ENCODE assay signal across 17 cellular contexts in genomic region chr15:52635908-52636307, GRCh38. TPM values are rescaled to one million over a fixed set of nuclear protein-coding genes. Genes with fewer than 3 reads are reported as not detected.
DNase-seq lines count a peak whose midpoint lies in the region; ATAC-seq, FAIRE-seq and TF ChIP-seq lines count a peak whose summit lies in the region.
"Had no signal": no experiment of that assay in that cellular context is flagged by ENCODE, and none has a peak within 500 bp of the region (broad histone marks: within the 10 kb centered on the region; RNA-seq: fewer than 3 reads in every experiment).

No MANE protein-coding gene starts in this region.

- dilution Hi-C loops in IMR-90 (cut with HindIII; ENCODE audit: low sequenced_read_pairs, unreplicated experiment): no loop called here

- in situ Hi-C loops in IMR-90 (cut with MboI; ENCODE audit: low sequenced_read_pairs): no loop called here

- intact Hi-C loops in IMR-90 (cut with micrococcal nuclease) (no loop called here), kidney (cut with DNase I) (no loop called here), spleen (cut with DNase I; ENCODE audit: low total_unique reads) (no loop called here)

- H3K27ac ChIP-seq in IMR-90 (ENCODE audit: insufficient read depth, low read length): no peak overlapping the region
- H3K27ac ChIP-seq in kidney (ENCODE audit: low read depth in 2 of 2, low read length in 2 of 2): no peak overlapping the region
- H3K27ac ChIP-seq in substantia nigra (ENCODE audit: low read depth, low read length, poor library complexity, severe bottlenecking): no peak overlapping the region
- H3K27ac ChIP-seq in spleen: no peak overlapping the region
- H3K27ac ChIP-seq: C4-2B had no signal

- no peak overlapping the region for H2BK15ac ChIP-seq in IMR-90 (ENCODE audit: low read depth, low read length)

- peaks cover 5% of the 10 kb centered on the region; the same call in 1 of the 2 replicates for H3K9me1 ChIP-seq in IMR-90 (ENCODE audit: insufficient read depth, low read length)

- H3K4ac ChIP-seq in IMR-90 (ENCODE audit: low read depth, low read length): no peak overlapping the region

- H3K56ac ChIP-seq in IMR-90 (ENCODE audit: extremely low read depth, insufficient read depth, low read length): no peak overlapping the region

- H2BK120ac ChIP-seq in IMR-90 (ENCODE audit: low read depth, low read length): no peak overlapping the region

- H4K20me1 ChIP-seq in IMR-90 (ENCODE audit: insufficient read depth, low read length): no peaks in the 10 kb centered on the region

- no peak overlapping the region for H3K9ac ChIP-seq in IMR-90 (ENCODE audit: low read depth, low read length)
- H3K9ac ChIP-seq in kidney (ENCODE audit: low read length in 2 of 2): no peak overlapping the region

- H3K4me2 ChIP-seq in IMR-90 (ENCODE audit: low read depth, low read length): peak overlapping the region; percentile 54; the same call in 1 of the 2 replicates

- 0 out of 2 replicates have a peak overlapping the region, but pooled peaks have one; percentile 39 for H2BK20ac ChIP-seq in IMR-90 (ENCODE audit: low read depth, low read length)

- no peak overlapping the region for H2AK5ac ChIP-seq in IMR-90 (ENCODE audit: low read depth, low read length)

- H3K9me3 ChIP-seq in IMR-90 (ENCODE audit: control insufficient read depth, insufficient read depth, low read length): no peaks in the 10 kb centered on the region
- no peaks in the 10 kb centered on the region for H3K9me3 ChIP-seq in kidney (ENCODE audit: control insufficient read depth in 1 of 2, low read length in 2 of 2)
- no peaks in the 10 kb centered on the region for H3K9me3 ChIP-seq in spleen
- H3K9me3 ChIP-seq: Caco-2 had no signal

- H3K4me3 ChIP-seq in IMR-90 (ENCODE audit: insufficient read depth, low read depth, low read length) (no peak overlapping the region), kidney (ENCODE audit: low read length in 2 of 2) (no peak overlapping the region), spleen (no peak overlapping the region)
- H3K4me3 ChIP-seq: GM12878 had no signal

- no peak overlapping the region for H2AK9ac ChIP-seq in IMR-90 (replicated peaks; ENCODE audit: low read depth, low read length, poor library complexity)

- POLR2A ChIA-PET in IMR-90 (lab: Charles Lee; ENCODE audit: unreplicated experiment): interaction anchor here (0.5 kb wide), 1 partner anchor 396 kb away, joined by 4 read pairs; no protein-coding TSS in a partner anchor

- TF ChIP-seq POLR2A in IMR-90 (IDR thresholded peaks at IDR 0.05; ENCODE audit: low read depth, low read length) (no peak), spleen (IDR thresholded peaks at IDR 0.05) (no peak)

- CTCF ChIA-PET in IMR-90 (lab: Yijun Ruan, JAX): no interaction called here

- H3K14ac ChIP-seq in IMR-90 (replicated peaks; ENCODE audit: low read depth, low read length): 0 out of 2 replicates have a peak overlapping the region, but pooled peaks have one; percentile 13

- H4K5ac ChIP-seq in IMR-90 (ENCODE audit: low read depth, low read length): no peak overlapping the region

- FAIRE-seq in colon (lab: Jason Lieb, UNC) (peak; percentile 96), kidney (lab: Jason Lieb, UNC) (peak; percentile 97)
- FAIRE-seq: D721Med, GM12878, H1 had no signal

- H3K27me3 ChIP-seq in IMR-90 (ENCODE audit: control insufficient read depth, insufficient read depth, low read length): no peaks in the 10 kb centered on the region
- no peaks in the 10 kb centered on the region for H3K27me3 ChIP-seq in spleen (replicated peaks in 1 of 7)

- ATAC-seq in IMR-90 (ENCODE audit: low read depth) (no peak), HG03108 (IDR thresholded peaks at IDR 0.05; ENCODE audit: unreplicated experiment) (no peak)
- ATAC-seq: GM12878 had no signal

- no TSS peak for BruUV-seq in IMR-90 (replicated peaks; lab: Mats Ljungman, UMichigan)

- no peak overlapping the region for H4K91ac ChIP-seq in IMR-90 (ENCODE audit: insufficient read depth, low read depth, low read length)

- H3K23ac ChIP-seq in IMR-90 (ENCODE audit: low read depth, low read length): peak overlapping the region; percentile 29; the same call in 1 of the 2 replicates

- H3K36me3 ChIP-seq in IMR-90 (ENCODE audit: control insufficient read depth, insufficient read depth, low read length): peaks cover 5% of the 10 kb centered on the region; the same call in 1 of the 2 replicates
- peaks cover 0 to 6% of the 10 kb centered on the region in 2 donors for H3K36me3 ChIP-seq in kidney (ENCODE audit: control insufficient read depth in 1 of 2, insufficient read depth in 2 of 2, low read length in 2 of 2)
- H3K36me3 ChIP-seq in spleen: peaks cover 0 to 94% (median 36%) of the 10 kb centered on the region in 6 donors

- peaks cover 3 to 6% of the 10 kb centered on the region in 2 experiments; a peak in 3 of 4 replicates for H3K79me1 ChIP-seq in IMR-90 (ENCODE audit: low read depth in 1 of 2, low read length in 2 of 2)

- no peak overlapping the region for H2BK5ac ChIP-seq in IMR-90 (ENCODE audit: low read depth, low read length, poor library complexity, severe bottlenecking)

- H3K4me1 ChIP-seq in IMR-90 (ENCODE audit: control insufficient read depth, insufficient read depth, low read length) (peaks cover 5% of the 10 kb centered on the region; the same call in 1 of the 2 replicates), kidney (ENCODE audit: control insufficient read depth in 1 of 2, insufficient read depth in 1 of 2, low read depth in 1 of 2, low read length in 2 of 2) (no peaks in the 10 kb centered on the region), spleen (no peaks in the 10 kb centered on the region)
- H3K4me1 ChIP-seq: Caco-2 had no signal

- no peak for TF ChIP-seq RAD21 in IMR-90 (IDR thresholded peaks at IDR 0.05; ENCODE audit: low read length)

- H2AFZ ChIP-seq in IMR-90 (replicated peaks; ENCODE audit: low read length, poor library complexity): no peak overlapping the region

- DNase-seq in IMR-90 (no peak), kidney (no peak), substantia nigra (lab: John Stamatoyannopoulos, UW) (no peak), spleen (no peak)
- DNase-seq: ACHN; AML-193; Caco-2; CD4-positive, alpha-beta T cell; DMS153; DMS79; H9 had no signal

- TF ChIP-seq CTCF in IMR-90 (conservative IDR thresholded peaks at IDR 0.05; ENCODE audit: low read depth, low read length): no peak
- no peak for TF ChIP-seq CTCF in kidney (IDR thresholded peaks at IDR 0.05; ENCODE audit: borderline replicate concordance, extremely low read depth, insufficient read depth)
- TF ChIP-seq CTCF in spleen (IDR thresholded peaks at IDR 0.05 in 8 of 11, conservative IDR thresholded peaks at IDR 0.05 in 3 of 11): no peak

- WGBS in IMR-90 (ENCODE audit: extremely low coverage in 2 of 2, insufficient read length in 1 of 2), 2 experiments: no CpG with 5 or more reads among the region's 1 CpG
- 93 to 100% (median 95%) methylated on average over 1 of the region's 1 CpG for WGBS in spleen, 5 donors

- peak overlapping the region; percentile 61; the same call in 1 of the 2 replicates for H3K18ac ChIP-seq in IMR-90 (ENCODE audit: low read depth, low read length)

- H4K8ac ChIP-seq in IMR-90 (ENCODE audit: low read depth in 2 of 2, low read length in 2 of 2): no peak overlapping the region

TF ChIP-seq in IMR-90, 13 proteins besides CTCF, POLR2A, EP300 and RAD21:
- TF ChIP-seq MAZ (IDR thresholded peaks at IDR 0.05; ENCODE audit: borderline replicate concordance, low read depth, low read length) (no peak), CEBPB (IDR thresholded peaks at IDR 0.05; ENCODE audit: low read depth, low read length) (no peak), RCOR1 (IDR thresholded peaks at IDR 0.05; ENCODE audit: insufficient replicate concordance, low read length) (no peak), NFE2L2 (IDR thresholded peaks at IDR 0.05; ENCODE audit: low read depth, low read length) (no peak), ELK1 (IDR thresholded peaks at IDR 0.05; ENCODE audit: borderline replicate concordance, low read depth, low read length) (no peak), CHD1 (IDR thresholded peaks at IDR 0.05; ENCODE audit: low read depth, low read length) (no peak)

RNA-seq across cellular contexts. Expression of gene ATOSA, which starts 43.3 kb away (rescaled TPM):
- total RNA-seq in IMR-90 (2012; rRNA removed): 17.2 and 23.9 TPM in 2 replicates
- 9.4 and 13.2 TPM in 2 replicates for polyA plus RNA-seq in IMR-90 (2012; rRNA removed)
- 2.5 and 4.2 TPM in 2 replicates for polyA plus RNA-seq in IMR-90 (2012; cell fraction: cytosol; rRNA removed)
- 7.6 and 66.2 TPM in 2 replicates for polyA plus RNA-seq in IMR-90 (2012; cell fraction: nucleus; rRNA removed; ENCODE audit: low replicate concordance)
- total RNA-seq in kidney: 38.2 TPM
- polyA plus RNA-seq in kidney (ENCODE audit: insufficient read depth, low read depth, low replicate concordance): 17.3 TPM
- total RNA-seq in spleen: 100 to 1,000 TPM in 2 of 7 donors, 10 to 100 TPM in 5; 65.2 to 148 (median 80.3) TPM
- polyA plus RNA-seq in spleen: 10 to 100 TPM; 57.0 to 80.7 (median 59.9) TPM
